Comparison of ENCODE assay signal across 20 cellular contexts in genomic region chr9:114008667-114009410, GRCh38.
DNase-seq lines count a peak whose midpoint lies in the region; ATAC-seq and TF ChIP-seq lines count a peak whose summit lies in the region.
"Had no signal": no experiment of that assay in that cellular context is flagged by ENCODE, and none has a peak within 500 bp of the region (broad histone marks: within the 10 kb centered on the region; RNA-seq: fewer than 3 reads in every experiment).

No MANE protein-coding gene starts in this region.

- no peaks in the 10 kb centered on the region for H3K36me3 ChIP-seq in WERI-Rb-1
- H3K36me3 ChIP-seq: neutrophil had no signal

- DNase-seq in D341Med (ENCODE audit: low spot score) (peak; percentile 8), WERI-Rb-1 (peak; percentile 3), islet precursor cell (peak; percentile 49), RKO (ENCODE audit: low spot score) (no peak), SW 1271 (lab: John Stamatoyannopoulos, UW) (no peak)
- peak; percentile 9 for DNase-seq in stimulated activated CD8-positive, alpha-beta memory T cell treated with anti-CD3 and anti-CD28 coated beads, Interleukin-4, amount 100 ng/mL, for 48 hours
- DNase-seq: activated naive CD8-positive, alpha-beta T cell treated with anti-CD3 and anti-CD28 coated beads for 36 hours; activated T-cell treated with anti-CD3 and anti-CD28 coated beads, Interleukin-2, amount 50 U/mL, for 72 hours; AML-193; effector CD4-positive, alpha-beta T cell; esophagus squamous epithelium; NCI-H1048; NCI-H2081 treated with DMSO at 0.1 percent for 48 hours; NK-92 treated with Interleukin-12 subunit alpha and Interleukin-12 subunit beta, amount 100 ng/mL, for 24 hours; thyroid gland had no signal

- ATAC-seq in GM19328 (IDR thresholded peaks at IDR 0.05; ENCODE audit: unreplicated experiment): no peak
- ATAC-seq: activated T-cell treated with anti-CD3 and anti-CD28 coated beads, Interleukin-2, amount 50 U/mL, for 72 hours; left colon; stimulated activated memory B cell treated with anti-CD40 and anti-IgM and Interleukin-4, amounts not matched to agents 10 μg/mL and 1 μg/mL and 100 μg/mL, for 72 hours had no signal

- no peaks in the 10 kb centered on the region for H3K27me3 ChIP-seq in WERI-Rb-1 (ENCODE audit: insufficient read depth, low read depth, severe bottlenecking)
- H3K27me3 ChIP-seq: esophagus squamous epithelium, thyroid gland had no signal

- no peak overlapping the region for H3K27ac ChIP-seq in WERI-Rb-1
- H3K27ac ChIP-seq: esophagus squamous epithelium, neutrophil, RWPE1, thyroid gland had no signal

- no peak for TF ChIP-seq CTCF in WERI-Rb-1 (IDR thresholded peaks at IDR 0.05; ENCODE audit: low read depth, low read length)

- H3K9me3 ChIP-seq in WERI-Rb-1 (ENCODE audit: severe bottlenecking): no peaks in the 10 kb centered on the region
- H3K9me3 ChIP-seq: neutrophil, thyroid gland had no signal

- no peak overlapping the region for H3K4me3 ChIP-seq in WERI-Rb-1 (ENCODE audit: low read depth, low read length)
- H3K4me3 ChIP-seq: esophagus squamous epithelium, thyroid gland had no signal

Comparison
In these comparisons a context has a peak if more than half of its experiments do, and no peak if none do; other contexts are left out.
1. DNase-seq: peak in D341Med (single experiment), WERI-Rb-1 (single experiment), islet precursor cell (single experiment) and stimulated activated CD8-positive, alpha-beta memory T cell treated with anti-CD3 and anti-CD28 coated beads, Interleukin-4, amount 100 ng/mL, for 48 hours (single experiment); none in RKO (single experiment) and SW 1271 (0 of 2).